8 cellular contexts compared by ENCODE assay signal in the genomic region with DNA sequence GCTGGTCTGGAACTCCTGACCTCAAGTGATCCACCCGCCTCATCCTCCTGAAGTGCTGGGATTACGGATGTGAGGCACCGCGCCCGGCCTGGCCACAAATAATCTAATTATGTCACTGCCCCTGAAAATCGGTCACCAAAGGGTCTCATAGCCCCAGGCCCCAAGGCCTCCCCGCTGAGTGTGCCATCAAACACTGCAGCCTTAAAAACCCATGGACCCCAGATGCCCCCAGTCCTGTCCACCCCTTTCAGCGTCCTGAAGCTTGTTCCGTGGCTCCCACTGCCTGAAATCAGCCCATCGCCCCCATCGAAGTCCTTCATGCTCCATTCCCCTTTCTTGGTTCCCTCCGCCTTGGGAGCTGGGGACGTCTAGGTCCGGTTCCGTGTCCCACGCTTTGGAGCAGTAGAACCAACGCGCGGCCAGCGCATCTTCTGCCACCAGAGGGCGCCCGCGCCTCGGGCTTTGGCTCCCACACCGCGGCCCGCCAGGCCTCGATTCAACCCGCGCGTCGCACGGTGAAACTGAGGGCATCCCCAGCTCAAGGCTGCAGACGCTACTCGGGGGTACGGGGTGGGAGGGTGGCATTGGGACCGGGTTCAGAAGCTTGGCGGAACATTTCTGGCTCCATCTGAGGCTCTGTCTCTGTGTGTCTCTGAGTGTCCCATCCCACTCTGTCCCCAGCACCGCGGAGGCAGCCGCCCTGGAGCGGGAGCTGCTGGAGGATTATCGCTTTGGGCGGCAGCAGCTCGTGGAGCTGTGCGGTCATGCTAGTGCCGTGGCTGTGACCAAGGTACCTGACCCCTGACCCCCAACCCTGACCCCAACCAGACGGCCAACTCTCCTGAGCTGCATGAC. TPM values are rescaled to one million over a fixed set of nuclear protein-coding genes. Genes with fewer than 3 reads are reported as not detected.
DNase-seq lines count a peak whose midpoint lies in the region; ATAC-seq and TF ChIP-seq lines count a peak whose summit lies in the region.

No MANE protein-coding gene starts in this region.

- ATAC-seq in GM19395 (IDR thresholded peaks at IDR 0.05; ENCODE audit: unreplicated experiment) = no peak

- H3K36me3 Mint-ChIP-seq in type B pancreatic cell = no peaks in the 10 kb centered on the region

- H3K4me3 Mint-ChIP-seq in type B pancreatic cell = no peak overlapping the region

- peak overlapping the region; percentile 13 for H3K27ac Mint-ChIP-seq in type B pancreatic cell

- H3K4me3 ChIP-seq in DOHH2 (ENCODE audit: low read length) = no peak overlapping the region
- H3K4me3 ChIP-seq in Jurkat, Clone E6-1 (ENCODE audit: low read length) = no peak overlapping the region

- DNase-seq in Jurkat, Clone E6-1 (ENCODE audit: low read depth, low spot score) = peak; percentile 26
- peak; percentile 59 for DNase-seq in SK-N-DZ (ENCODE audit: low spot score)
- DNase-seq in activated naive CD4-positive, alpha-beta T cell treated with Interleukin-2 at 50 U/mL for 16 hours = peak; percentile 88
- peak; percentile 77 to 97 (median 90) for DNase-seq in head of caudate nucleus
- DNase-seq in posterior vena cava (ENCODE audit: low spot score) = peak; percentile 95
- peak; percentile 90 for DNase-seq in type B pancreatic cell (ENCODE audit: extremely low spot score, unreplicated experiment)

- H3K9me3 ChIP-seq in DOHH2 (ENCODE audit: control insufficient read depth, insufficient read depth, low read length) = no peaks in the 10 kb centered on the region

- peaks cover 5% of the 10 kb centered on the region for H3K27me3 Mint-ChIP-seq in type B pancreatic cell

- H3K36me3 ChIP-seq in DOHH2 (ENCODE audit: control insufficient read depth, low read length) = peaks cover 24% of the 10 kb centered on the region

- H3K4me1 ChIP-seq in DOHH2 (ENCODE audit: control insufficient read depth, low read length) = peaks cover 13% of the 10 kb centered on the region

- no peaks in the 10 kb centered on the region for H3K9me2 ChIP-seq in DOHH2 (replicated peaks; ENCODE audit: control insufficient read depth, low read length)

- H3K4me2 ChIP-seq in DOHH2 (ENCODE audit: low read length) = peak overlapping the region; percentile 33; the same call in 1 of the 2 replicates

- TF ChIP-seq CTCF in DOHH2 (IDR thresholded peaks at IDR 0.05; ENCODE audit: low read depth, low read length, poor library complexity, severe bottlenecking) (peak; percentile 98), type B pancreatic cell (conservative IDR thresholded peaks at IDR 0.05) (peak; percentile 99)

- intact Hi-C loops in head of caudate nucleus (cut with DNase I) (loop anchor here (5.0 kb wide), 2 partner anchors 110 to 425 kb away; a partner anchor contains a TSS), posterior vena cava (cut with DNase I) (loop anchor here (2.0 to 5.0 kb wide), 3 partner anchors 110 to 427 kb away; a partner anchor contains a TSS)

- H3K27me3 ChIP-seq in DOHH2 (ENCODE audit: control insufficient read depth, low read length) = no peaks in the 10 kb centered on the region

- H3K4me1 Mint-ChIP-seq in type B pancreatic cell (ENCODE audit: unreplicated experiment) = peaks cover 17% of the 10 kb centered on the region

- H3F3A ChIP-seq in DOHH2 (ENCODE audit: control insufficient read depth, insufficient read depth) = peaks cover 7% of the 10 kb centered on the region

- H4K20me1 ChIP-seq in DOHH2 (ENCODE audit: control insufficient read depth, insufficient read depth, low read depth, low read length) = no peaks in the 10 kb centered on the region

- H3K27ac ChIP-seq in DOHH2 (ENCODE audit: low read depth, low read length) = no peak overlapping the region

- no peaks in the 10 kb centered on the region for H3K79me2 ChIP-seq in DOHH2 (ENCODE audit: control insufficient read depth, low read length)

- no peaks in the 10 kb centered on the region for H3K9me3 Mint-ChIP-seq in type B pancreatic cell

RNA-seq across cellular contexts. Expression of a gene that starts 3.5 kb away (rescaled TPM):
- 4.4 TPM for polyA plus RNA-seq in Jurkat, Clone E6-1 (2012; ENCODE audit: insufficient read depth, insufficient read length)
- polyA plus RNA-seq in SK-N-DZ (2014; cell fraction: cytosol; rRNA removed) = 1.3 and 2.1 TPM in 2 replicates
- 8.0 and 27.0 TPM in 2 replicates for polyA plus RNA-seq in SK-N-DZ (2014; cell fraction: nucleus; rRNA removed)
- total RNA-seq in posterior vena cava (1 to 10 TPM; 2.9 to 3.7 TPM), type B pancreatic cell (ENCODE audit: low replicate concordance) (12.2 and 23.2 TPM in 2 replicates)

RNA-seq across cellular contexts. Expression of a gene that starts 5.9 kb away (rescaled TPM):
- polyA plus RNA-seq in Jurkat, Clone E6-1 (2012; ENCODE audit: insufficient read depth, insufficient read length) = not detected
- 1.1 and 1.8 TPM in 2 replicates for polyA plus RNA-seq in SK-N-DZ (2014; cell fraction: cytosol; rRNA removed)
- polyA plus RNA-seq in SK-N-DZ (2014; cell fraction: nucleus; rRNA removed) = 2.3 and 3.6 TPM in 2 replicates
- total RNA-seq in posterior vena cava = 1 to 10 TPM in 1 of 2 donors, under 1 TPM in 1; 0.67 to 2.3 TPM
- total RNA-seq in type B pancreatic cell (ENCODE audit: low replicate concordance) = 0.74 and 3.2 TPM in 2 replicates

RNA-seq across cellular contexts. Expression of a gene that starts 16.2 kb away (rescaled TPM):
- 667 TPM for polyA plus RNA-seq in Jurkat, Clone E6-1 (2012; ENCODE audit: insufficient read depth, insufficient read length)
- polyA plus RNA-seq in SK-N-DZ (2014; cell fraction: cytosol; rRNA removed) = 38.2 and 54.5 TPM in 2 replicates
- 66.8 and 68.6 TPM in 2 replicates for polyA plus RNA-seq in SK-N-DZ (2014; cell fraction: nucleus; rRNA removed)
- total RNA-seq in posterior vena cava (100 to 1,000 TPM; 217 to 248 TPM), type B pancreatic cell (ENCODE audit: low replicate concordance) (396 and 419 TPM in 2 replicates)

RNA-seq across cellular contexts. Expression of a gene that starts 16.8 kb away (rescaled TPM):
- 5.2 TPM for polyA plus RNA-seq in Jurkat, Clone E6-1 (2012; ENCODE audit: insufficient read depth, insufficient read length)
- 3.9 and 5.5 TPM in 2 replicates for polyA plus RNA-seq in SK-N-DZ (2014; cell fraction: cytosol; rRNA removed)
- 1.3 and 5.3 TPM in 2 replicates for polyA plus RNA-seq in SK-N-DZ (2014; cell fraction: nucleus; rRNA removed)
- total RNA-seq in posterior vena cava (under 1 TPM; 0.46 to 1.00 TPM), type B pancreatic cell (ENCODE audit: low replicate concordance) (1.5 and 2.3 TPM in 2 replicates)

Comparison
In these comparisons a context has a peak if more than half of its experiments do, and no peak if none do; other contexts are left out.
1. DNase-seq: peak in every context shown above with its lines; median percentile 95 in posterior vena cava; 90 in head of caudate nucleus; 90 in type B pancreatic cell; 88 in activated naive CD4-positive, alpha-beta T cell treated with Interleukin-2 at 50 U/mL for 16 hours; 59 in SK-N-DZ; 26 in Jurkat, Clone E6-1.